ENCODE assay signal across 10 cellular contexts in the genomic region with DNA sequence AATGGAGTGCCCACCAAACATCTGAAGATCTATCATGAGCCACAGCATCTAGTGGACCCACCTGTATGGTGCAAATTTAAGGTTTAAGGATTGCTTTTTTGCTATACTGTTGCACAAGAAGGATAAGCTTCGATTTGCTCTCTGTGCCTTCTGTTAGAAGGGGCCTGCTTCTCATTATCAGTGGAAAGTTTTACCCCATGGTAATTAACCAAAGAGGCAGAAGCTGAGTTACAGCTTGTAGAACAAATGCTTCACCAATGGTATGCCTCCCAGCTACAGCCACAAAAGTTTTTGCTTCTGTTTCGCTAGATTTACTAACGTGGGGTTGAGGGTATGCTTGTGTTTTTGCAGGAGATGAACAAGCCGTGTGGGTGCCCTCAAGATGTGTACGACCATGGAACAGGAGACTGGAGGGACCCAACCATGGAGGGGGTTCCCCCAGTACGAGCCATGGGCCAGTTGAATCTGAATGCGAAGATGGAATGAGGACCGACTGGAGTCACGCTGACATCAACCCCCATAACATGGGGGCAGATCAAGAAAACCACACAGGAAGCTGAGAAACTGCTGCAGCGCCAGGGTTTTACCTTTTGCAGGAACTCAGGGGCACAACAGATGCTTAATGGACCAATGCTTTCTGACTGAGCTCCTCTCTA. TPM values are rescaled to one million over a fixed set of nuclear protein-coding genes. Genes with fewer than 3 reads are reported as not detected.
DNase-seq lines count a peak whose midpoint lies in the region; ATAC-seq and TF ChIP-seq lines count a peak whose summit lies in the region.
"Had no signal": no experiment of that assay in that cellular context is flagged by ENCODE, and none has a peak within 500 bp of the region (broad histone marks: within the 10 kb centered on the region; RNA-seq: fewer than 3 reads in every experiment).

No MANE protein-coding gene starts in this region.

- CTCF ChIA-PET in activated CD4-positive, alpha-beta memory T cell treated with anti-CD3 and anti-CD28 coated beads, Interleukin-2, amount 10 ng/mL, durations not matched to agents 7 days and 5 days (lab: Charles Lee) = interaction anchor here (1.0 to 3.2 kb wide), 4 partner anchors 8 to 242 kb away, joined by 3 to 33 read pairs (median 6); partner anchors contain the start of gene ACAD9

- H3T11ph ChIP-seq in H9 (ENCODE audit: low read length) = no peak overlapping the region

- H3K14ac ChIP-seq in H9 (ENCODE audit: insufficient read depth, low read length) = no peak overlapping the region

- H3K27me3 Mint-ChIP-seq in H9 (ENCODE audit: low read depth) (peaks cover 65% of the 10 kb centered on the region), GM23338 (ENCODE audit: insufficient read depth, low read depth, poor library complexity) (peaks cover 26% of the 10 kb centered on the region)
- H3K27me3 Mint-ChIP-seq in activated CD4-positive, alpha-beta memory T cell treated with anti-CD3 and anti-CD28 coated beads, Interleukin-2, amount 10 ng/mL, durations not matched to agents 7 days and 5 days = peaks cover 19% of the 10 kb centered on the region

- H3K4ac ChIP-seq in H9 (ENCODE audit: low read depth, low read length) = no peak overlapping the region

- POLR2A ChIA-PET in activated CD4-positive, alpha-beta memory T cell treated with anti-CD3 and anti-CD28 coated beads, Interleukin-2, amount 10 ng/mL, durations not matched to agents 7 days and 5 days (lab: Charles Lee) = interaction anchor here (1.0 to 2.3 kb wide), 5 partner anchors 10 to 127 kb away, joined by 3 to 13 read pairs (median 3); no protein-coding TSS in a partner anchor

- H3K9me3 ChIP-seq in H9 (ENCODE audit: control insufficient read depth, low read depth, low read length) = peaks cover 56% of the 10 kb centered on the region

- H2BK15ac ChIP-seq in H9 (ENCODE audit: low read depth, low read length) = no peak overlapping the region

- H2BK20ac ChIP-seq in H9 (ENCODE audit: low read depth, low read length, poor library complexity, severe bottlenecking) = no peak overlapping the region

- H3K36me3 Mint-ChIP-seq in H9 (ENCODE audit: insufficient read depth in 1 of 3, low read depth in 3 of 3) (peaks cover 45 to 72% (median 57%) of the 10 kb centered on the region in 3 experiments), GM23338 (ENCODE audit: low read depth) (peaks cover 81% of the 10 kb centered on the region)
- peaks cover 27% of the 10 kb centered on the region for H3K36me3 Mint-ChIP-seq in activated CD4-positive, alpha-beta memory T cell treated with anti-CD3 and anti-CD28 coated beads, Interleukin-2, amount 10 ng/mL, durations not matched to agents 7 days and 5 days (ENCODE audit: low read depth)

- H4K5ac ChIP-seq in H9 (ENCODE audit: insufficient read length, low read depth, low read length) = no peak overlapping the region

- H3K4me3 ChIP-seq in GM23338 = no peak overlapping the region
- H3K4me3 ChIP-seq: cardiac muscle cell, hepatocyte had no signal

- TF ChIP-seq CTCF in H9 (conservative IDR thresholded peaks at IDR 0.05) (no peak), GM23338 (conservative IDR thresholded peaks at IDR 0.05; ENCODE audit: low read depth in 2 of 2) (no peak)

- H3K9me3 Mint-ChIP-seq in H9 = peaks cover 84 to 92% of the 10 kb centered on the region in 2 experiments
- H3K9me3 Mint-ChIP-seq in activated CD4-positive, alpha-beta memory T cell treated with anti-CD3 and anti-CD28 coated beads, Interleukin-2, amount 10 ng/mL, durations not matched to agents 7 days and 5 days = peaks cover 4% of the 10 kb centered on the region
- peaks cover 96% of the 10 kb centered on the region for H3K9me3 Mint-ChIP-seq in GM23338

- no peak overlapping the region for H3K56ac ChIP-seq in H9 (ENCODE audit: insufficient read length, low read depth, low read length)

- DNase-seq in H9 (peak; percentile 5), NCI-H2227 treated with DMSO at 0.1 percent for 48 hours (lab: John Stamatoyannopoulos, UW) (no peak), substantia nigra (lab: John Stamatoyannopoulos, UW) (no peak), hypothalamus (lab: John Stamatoyannopoulos, UW) (no peak), GM23338 (ENCODE audit: low spot score) (no peak)
- DNase-seq in activated CD4-positive, alpha-beta memory T cell treated with anti-CD3 and anti-CD28 coated beads, Interleukin-2, amount 10 ng/mL, durations not matched to agents 7 days and 5 days = peak; percentile 57
- peak; percentile 57 for DNase-seq in central memory CD4-positive, alpha-beta T cell
- peak in 2 of 3 donors; percentile 7 to 12 for DNase-seq in stimulated activated CD4-positive, alpha-beta T cell treated with anti-CD3 and anti-CD28 coated beads, TNF-alpha, amount 100 ng/mL, for 1 hour (ENCODE audit: low read depth in 3 of 3, low spot score in 1 of 3)

- H3K4me1 Mint-ChIP-seq in H9 (no peaks in the 10 kb centered on the region), GM23338 (no peaks in the 10 kb centered on the region)
- H3K4me1 Mint-ChIP-seq in activated CD4-positive, alpha-beta memory T cell treated with anti-CD3 and anti-CD28 coated beads, Interleukin-2, amount 10 ng/mL, durations not matched to agents 7 days and 5 days = peaks cover 27% of the 10 kb centered on the region

- no peaks in the 10 kb centered on the region for H3K79me2 ChIP-seq in H9 (ENCODE audit: insufficient read depth, low read length)
- H3K79me2 ChIP-seq in GM23338 (replicated peaks; ENCODE audit: insufficient read depth) = no peaks in the 10 kb centered on the region
- H3K79me2 ChIP-seq: hepatocyte had no signal

- no peak overlapping the region for H2BK12ac ChIP-seq in H9 (ENCODE audit: insufficient read length, low read depth, low read length)

- H3K27ac ChIP-seq in H9 (ENCODE audit: insufficient read length, low read depth, low read length) (no peak overlapping the region), substantia nigra (ENCODE audit: low read depth, low read length, poor library complexity, severe bottlenecking) (no peak overlapping the region), GM23338 (ENCODE audit: low read depth) (no peak overlapping the region)
- H3K27ac ChIP-seq: cardiac muscle cell, hepatocyte had no signal

- H2BK5ac ChIP-seq in H9 (ENCODE audit: insufficient read length, low read length) = no peak overlapping the region

- WGBS in H9 (ENCODE audit: extremely low coverage, insufficient read length, low lambda C conversion rate) = no CpG with 5 or more reads among the region's 10 CpGs

- no peaks in the 10 kb centered on the region for H3K9me2 ChIP-seq in GM23338 (ENCODE audit: insufficient read depth)

- H3K79me1 ChIP-seq in H9 (ENCODE audit: insufficient read depth, low read depth, low read length, poor library complexity, severe bottlenecking) = no peaks in the 10 kb centered on the region

- no peaks in the 10 kb centered on the region for H3K27me3 ChIP-seq in H9 (ENCODE audit: insufficient read depth, low read length)
- no peaks in the 10 kb centered on the region for H3K27me3 ChIP-seq in GM23338 (ENCODE audit: insufficient read depth)
- H3K27me3 ChIP-seq: cardiac muscle cell, hepatocyte had no signal

- H2AFZ ChIP-seq in H9 (ENCODE audit: low read length) (no peak overlapping the region), GM23338 (no peak overlapping the region)
- H2AFZ ChIP-seq: hepatocyte had no signal

- H4K8ac ChIP-seq in H9 (replicated peaks; ENCODE audit: insufficient read length, low read depth, low read length) = no peak overlapping the region

- H3K4me3 Mint-ChIP-seq in H9 = no peak overlapping the region
- peak overlapping the region; percentile 43 for H3K4me3 Mint-ChIP-seq in activated CD4-positive, alpha-beta memory T cell treated with anti-CD3 and anti-CD28 coated beads, Interleukin-2, amount 10 ng/mL, durations not matched to agents 7 days and 5 days
- no peak overlapping the region for H3K4me3 Mint-ChIP-seq in GM23338

- H3K4me1 ChIP-seq in H9 (ENCODE audit: insufficient read depth, low read length) (no peaks in the 10 kb centered on the region), GM23338 (ENCODE audit: insufficient read depth) (no peaks in the 10 kb centered on the region)

- H4K91ac ChIP-seq in H9 (ENCODE audit: insufficient read length, low read depth, low read length) = no peak overlapping the region

- H3K9ac ChIP-seq in H9 (ENCODE audit: extremely low read depth, insufficient read length, low read length) = no peak overlapping the region

- H3K23me2 ChIP-seq in H9 (ENCODE audit: insufficient read length, low read depth, low read length, poor library complexity, severe bottlenecking) = no peaks in the 10 kb centered on the region

- H3K18ac ChIP-seq in H9 (ENCODE audit: insufficient read length, low read depth, low read length) = no peak overlapping the region

- H3F3A ChIP-seq in GM23338 (replicated peaks; ENCODE audit: low read depth) = no peaks in the 10 kb centered on the region

- H2BK120ac ChIP-seq in H9 (ENCODE audit: low read depth, low read length, poor library complexity, severe bottlenecking) = no peak overlapping the region

- H3K27ac Mint-ChIP-seq in H9 (no peak overlapping the region), GM23338 (no peak overlapping the region)
- H3K27ac Mint-ChIP-seq in activated CD4-positive, alpha-beta memory T cell treated with anti-CD3 and anti-CD28 coated beads, Interleukin-2, amount 10 ng/mL, durations not matched to agents 7 days and 5 days = peak overlapping the region; percentile 33

- H3K4me2 ChIP-seq in H9 (ENCODE audit: insufficient read depth, insufficient read length, low read length) (no peak overlapping the region), GM23338 (no peak overlapping the region)
- H3K4me2 ChIP-seq: hepatocyte had no signal

- H2AK5ac ChIP-seq in H9 (ENCODE audit: insufficient read length, low read length) = no peak overlapping the region

- H4K20me1 ChIP-seq in H9 (ENCODE audit: control insufficient read depth, insufficient read depth, insufficient read length) (no peaks in the 10 kb centered on the region), GM23338 (replicated peaks; ENCODE audit: insufficient read depth) (no peaks in the 10 kb centered on the region)

- H3K23ac ChIP-seq in H9 (ENCODE audit: insufficient read length, low read depth, low read length) = no peak overlapping the region

- peaks cover 11% of the 10 kb centered on the region for H3K36me3 ChIP-seq in GM23338 (ENCODE audit: insufficient read depth)
- H3K36me3 ChIP-seq: cardiac muscle cell had no signal

- no peak for ATAC-seq in GM23338

RNA-seq across cellular contexts. Expression of gene ACAD9, which starts 43.5 kb away (rescaled TPM):
- 37.6 and 43.1 TPM in 2 replicates for total RNA-seq in H9 (2021)
- total RNA-seq in activated CD4-positive, alpha-beta memory T cell treated with anti-CD3 and anti-CD28 coated beads, Interleukin-2, amount 10 ng/mL, durations not matched to agents 7 days and 5 days = 10 to 100 TPM; 42.7 to 48.4 TPM
- total RNA-seq in GM23338 (2014; rRNA removed; shearing (Covaris generic)) = 27.5 and 36.4 TPM in 2 replicates
- polyA plus RNA-seq in GM23338 (2016; fragmentation: Nextera tagmentation; extraction: Ambion mirVana) = 21.2 and 23.7 TPM in 2 replicates

Comparison
In these comparisons a context has a peak if more than half of its experiments do, and no peak if none do; other contexts are left out.
1. DNase-seq: peak in H9 (single experiment), activated CD4-positive, alpha-beta memory T cell treated with anti-CD3 and anti-CD28 coated beads, Interleukin-2, amount 10 ng/mL, durations not matched to agents 7 days and 5 days (single experiment), central memory CD4-positive, alpha-beta T cell (single experiment) and stimulated activated CD4-positive, alpha-beta T cell treated with anti-CD3 and anti-CD28 coated beads, TNF-alpha, amount 100 ng/mL, for 1 hour (2 of 3); none in NCI-H2227 treated with DMSO at 0.1 percent for 48 hours (single experiment), substantia nigra (0 of 49), hypothalamus (0 of 51) and GM23338 (single experiment).